ENCODE assay signal across 16 cellular contexts in genomic region chr1:207020709-207021107, GRCh38. TPM values are rescaled to one million over a fixed set of nuclear protein-coding genes. Genes with fewer than 3 reads are reported as not detected.
DNase-seq lines count a peak whose midpoint lies in the region; ATAC-seq, FAIRE-seq and TF ChIP-seq lines count a peak whose summit lies in the region.
"Had no signal": no experiment of that assay in that cellular context is flagged by ENCODE, and none has a peak within 500 bp of the region (broad histone marks: within the 10 kb centered on the region; RNA-seq: fewer than 3 reads in every experiment).

No MANE protein-coding gene starts in this region.

- TF ChIP-seq CTCF in foreskin keratinocyte (conservative IDR thresholded peaks at IDR 0.05), result peak; percentile 42
- no peak for TF ChIP-seq CTCF in vagina (IDR thresholded peaks at IDR 0.05)
- no peak for TF ChIP-seq CTCF in D721Med (IDR thresholded peaks at IDR 0.05; ENCODE audit: insufficient read depth, missing control alignments)

- no peaks in the 10 kb centered on the region for H3K36me3 ChIP-seq in vagina

- no peaks in the 10 kb centered on the region for H3K36me3 Mint-ChIP-seq in activated T-cell treated with anti-CD3 and anti-CD28 coated beads, Interleukin-2, amount 50 U/mL, for 72 hours (ENCODE audit: insufficient read depth in 2 of 2)
- no peaks in the 10 kb centered on the region for H3K36me3 Mint-ChIP-seq in activated T-cell treated with anti-CD3 and anti-CD28 coated beads, Interleukin-2, amount 50 U/mL, for 24 hours (ENCODE audit: low read depth)
- H3K36me3 Mint-ChIP-seq: T-cell had no signal

- H3K4me1 Mint-ChIP-seq in activated T-cell treated with anti-CD3 and anti-CD28 coated beads, Interleukin-2, amount 50 U/mL, for 72 hours (ENCODE audit: low read depth), result peaks cover 21% of the 10 kb centered on the region
- H3K4me1 Mint-ChIP-seq in activated T-cell treated with anti-CD3 and anti-CD28 coated beads, Interleukin-2, amount 50 U/mL, for 24 hours (ENCODE audit: low read depth), result peaks cover 10% of the 10 kb centered on the region
- H3K4me1 Mint-ChIP-seq: T-cell had no signal

- no peaks in the 10 kb centered on the region for H3K27me3 ChIP-seq in foreskin keratinocyte
- H3K27me3 ChIP-seq in vagina, result no peaks in the 10 kb centered on the region

- peak overlapping the region in 1 of 2 donors; percentile 14 for H3K4me3 Mint-ChIP-seq in activated T-cell treated with anti-CD3 and anti-CD28 coated beads, Interleukin-2, amount 50 U/mL, for 72 hours
- no peak overlapping the region for H3K4me3 Mint-ChIP-seq in activated T-cell treated with anti-CD3 and anti-CD28 coated beads, Interleukin-2, amount 50 U/mL, for 24 hours
- H3K4me3 Mint-ChIP-seq: T-cell had no signal

- H3K4me1 ChIP-seq in foreskin keratinocyte, result peaks cover 57% of the 10 kb centered on the region
- H3K4me1 ChIP-seq in vagina, result peaks cover 34% of the 10 kb centered on the region

- DNase-seq in activated T-cell treated with anti-CD3 and anti-CD28 coated beads, Interleukin-2, amount 50 U/mL, for 72 hours, result no peak
- DNase-seq in activated T-cell treated with anti-CD3 and anti-CD28 coated beads, Interleukin-2, amount 50 U/mL, for 24 hours, result no peak
- DNase-seq in UCSD-AML1 (lab: John Stamatoyannopoulos, UW; ENCODE audit: unreplicated experiment) (peak; percentile 72), foreskin keratinocyte (peak in 1 of 2 donors; percentile 88), vagina (ENCODE audit: extremely low spot score in 2 of 2) (no peak), D721Med (ENCODE audit: insufficient read length, low spot score) (no peak), head of caudate nucleus (no peak)
- DNase-seq: activated CD4-positive, alpha-beta T cell treated with anti-CD3 and anti-CD28 coated beads, Interleukin-2, amount 50 U/mL, for 48 hours; activated naive CD4-positive, alpha-beta T cell; DMS53; NCI-H82; T-cell had no signal

- ATAC-seq in activated T-cell treated with anti-CD3 and anti-CD28 coated beads, Interleukin-2, amount 50 U/mL, for 72 hours (replicated peaks in 1 of 2), result peak; percentile 27 to 69
- ATAC-seq in foreskin keratinocyte, result peak; percentile 51
- ATAC-seq in HG03469 (IDR thresholded peaks at IDR 0.05; ENCODE audit: unreplicated experiment), result no peak
- ATAC-seq: GM12878, T-cell had no signal

- H3K9me3 Mint-ChIP-seq in activated T-cell treated with anti-CD3 and anti-CD28 coated beads, Interleukin-2, amount 50 U/mL, for 72 hours, result no peaks in the 10 kb centered on the region
- no peaks in the 10 kb centered on the region for H3K9me3 Mint-ChIP-seq in activated T-cell treated with anti-CD3 and anti-CD28 coated beads, Interleukin-2, amount 50 U/mL, for 24 hours
- H3K9me3 Mint-ChIP-seq: T-cell had no signal

- intact Hi-C loops in vagina (cut with DNase I) (no loop called here), head of caudate nucleus (cut with DNase I) (no loop called here)

- H3K27ac ChIP-seq in foreskin keratinocyte (peak overlapping the region; percentile 93), vagina (peak overlapping the region; percentile 61)

- no peak overlapping the region for H3K4me3 ChIP-seq in vagina
- H3K4me3 ChIP-seq: GM12878 had no signal

- no peak overlapping the region for H3K27ac Mint-ChIP-seq in activated T-cell treated with anti-CD3 and anti-CD28 coated beads, Interleukin-2, amount 50 U/mL, for 72 hours
- H3K27ac Mint-ChIP-seq in activated T-cell treated with anti-CD3 and anti-CD28 coated beads, Interleukin-2, amount 50 U/mL, for 24 hours, result no peak overlapping the region
- H3K27ac Mint-ChIP-seq: T-cell had no signal

- no peaks in the 10 kb centered on the region for H3K9me3 ChIP-seq in vagina

- H3K27me3 Mint-ChIP-seq in activated T-cell treated with anti-CD3 and anti-CD28 coated beads, Interleukin-2, amount 50 U/mL, for 72 hours (ENCODE audit: low read depth), result peaks cover 11% of the 10 kb centered on the region
- peaks cover 14% of the 10 kb centered on the region for H3K27me3 Mint-ChIP-seq in activated T-cell treated with anti-CD3 and anti-CD28 coated beads, Interleukin-2, amount 50 U/mL, for 24 hours

- FAIRE-seq in D721Med (lab: Jason Lieb, UNC), result no peak
- FAIRE-seq: GM12878 had no signal

- no peak for TF ChIP-seq POLR2A in vagina (IDR thresholded peaks at IDR 0.05)

RNA-seq across cellular contexts. Expression of gene C1orf116, which starts 11.8 kb away (rescaled TPM):
- total RNA-seq in activated T-cell treated with anti-CD3 and anti-CD28 coated beads, Interleukin-2, amount 50 U/mL, for 72 hours, result under 1 TPM; 0.12 to 0.21 TPM
- total RNA-seq in foreskin keratinocyte (76.9 and 78.2 TPM in 2 replicates), vagina (11.8 TPM)
- polyA plus RNA-seq in foreskin keratinocyte, result 56.6 and 69.5 TPM in 2 replicates
- total RNA-seq: skeletal muscle tissue had no signal

RNA-seq across cellular contexts. Expression of gene YOD1, which starts 30.3 kb away (rescaled TPM):
- total RNA-seq in activated T-cell treated with anti-CD3 and anti-CD28 coated beads, Interleukin-2, amount 50 U/mL, for 72 hours, result 10 to 100 TPM; 12.6 to 13.2 TPM
- total RNA-seq in foreskin keratinocyte (9.3 and 9.6 TPM in 2 replicates), vagina (25.3 TPM)
- polyA plus RNA-seq in foreskin keratinocyte, result 1.8 and 2.3 TPM in 2 replicates

RNA-seq across cellular contexts. Expression of gene PFKFB2, which starts 32.4 kb away (rescaled TPM):
- 1 to 10 TPM; 4.6 to 6.9 TPM for total RNA-seq in activated T-cell treated with anti-CD3 and anti-CD28 coated beads, Interleukin-2, amount 50 U/mL, for 72 hours
- 12.1 and 12.5 TPM in 2 replicates for total RNA-seq in foreskin keratinocyte
- 2.6 and 3.1 TPM in 2 replicates for polyA plus RNA-seq in foreskin keratinocyte
- total RNA-seq in vagina, result 6.9 TPM

RNA-seq across cellular contexts. Expression of gene FCAMR, which starts 50.4 kb away (rescaled TPM):
- total RNA-seq in activated T-cell treated with anti-CD3 and anti-CD28 coated beads, Interleukin-2, amount 50 U/mL, for 72 hours, result not detected
- total RNA-seq in foreskin keratinocyte (not detected in 2 replicates), vagina (not detected)
- polyA plus RNA-seq in foreskin keratinocyte, result not detected in 2 replicates
- total RNA-seq: LHCN-M2, skeletal muscle tissue, T-cell had no signal

Comparison
In these comparisons a context has a peak if more than half of its experiments do, and no peak if none do; other contexts are left out.
1. RNA of gene C1orf116, which starts 11.8 kb away (total RNA-seq): 76.9 to 78.2 TPM in foreskin keratinocyte and 11.8 TPM in vagina (single experiment); 0.12 to 0.21 TPM in activated T-cell treated with anti-CD3 and anti-CD28 coated beads, Interleukin-2, amount 50 U/mL, for 72 hours; every median in the first group is over 10 times any median in the second.